Comparison of ENCODE assay signal across 13 cellular contexts in genomic region chr3:171974986-171975837, GRCh38.
DNase-seq lines count a peak whose midpoint lies in the region; ATAC-seq and TF ChIP-seq lines count a peak whose summit lies in the region.
"Had no signal": no experiment of that assay in that cellular context is flagged by ENCODE, and none has a peak within 500 bp of the region (broad histone marks: within the 10 kb centered on the region; RNA-seq: fewer than 3 reads in every experiment).

No MANE protein-coding gene starts in this region.

- no peak overlapping the region for H4K8ac ChIP-seq in trophoblast cell (ENCODE audit: low read depth, low read length)

- TF ChIP-seq POLR2A in testis (IDR thresholded peaks at IDR 0.05) = no peak

- no peak for ATAC-seq in HG02970 (IDR thresholded peaks at IDR 0.05; ENCODE audit: low FRiP score, unreplicated experiment)
- ATAC-seq: HCT116 had no signal

- H3K4ac ChIP-seq in trophoblast cell (ENCODE audit: low read depth, low read length) = no peak overlapping the region

- no peaks in the 10 kb centered on the region for H3K79me2 ChIP-seq in trophoblast cell (ENCODE audit: control insufficient read depth, insufficient read depth, low read length, poor library complexity)

- no peak overlapping the region for H2AFZ ChIP-seq in trophoblast cell (ENCODE audit: insufficient read depth, low read length, poor library complexity)

- no peak overlapping the region for H3K9ac ChIP-seq in trophoblast cell (ENCODE audit: low read length)

- no peak overlapping the region for H2BK12ac ChIP-seq in trophoblast cell (ENCODE audit: low read length)

- intact Hi-C loops in testis (cut with DNase I; ENCODE audit: low total_unique reads) = no loop called here

- no peak overlapping the region for H3K18ac ChIP-seq in trophoblast cell (ENCODE audit: low read length)

- H3K9me3 ChIP-seq in trophoblast cell (ENCODE audit: insufficient read depth, low read depth, low read length) = no peaks in the 10 kb centered on the region
- H3K9me3 ChIP-seq in testis = no peaks in the 10 kb centered on the region

- DNase-seq in EL (peak; percentile 47), NOMO-1 treated with DMSO at 0.1 percent for 48 hours (lab: John Stamatoyannopoulos, UW; ENCODE audit: unreplicated experiment) (peak; percentile 95), fibroblast of mammary gland (ENCODE audit: low read depth) (peak; percentile 39), trophoblast cell (peak; percentile 67 to 87), testis (no peak), NCI-H510A (lab: John Stamatoyannopoulos, UW) (no peak)
- DNase-seq in activated effector memory CD4-positive, alpha-beta T cell treated with anti-CD3 and anti-CD28 coated beads, Interleukin-2, amount 50 U/mL, for 16 hours = no peak
- DNase-seq: activated T-cell treated with anti-CD3 and anti-CD28 coated beads, Interleukin-2, amount 50 U/mL, for 1 hour; CD8-positive, alpha-beta memory T cell; NCI-H2171 treated with DMSO at 0.1 percent for 48 hours; WERI-Rb-1 had no signal

- 100% methylated on average over 1 of the region's 10 CpGs for WGBS in trophoblast cell (ENCODE audit: extremely low coverage, insufficient coverage, insufficient read length)
- WGBS in testis, 2 donors = 61 to 72% methylated on average over 10 of the region's 10 CpGs

- H3K27ac ChIP-seq in trophoblast cell (ENCODE audit: low read depth, low read length) (no peak overlapping the region), testis (no peak overlapping the region)
- H3K27ac ChIP-seq: WERI-Rb-1 had no signal

- H4K91ac ChIP-seq in trophoblast cell (ENCODE audit: low read depth, low read length) = no peak overlapping the region

- H2BK5ac ChIP-seq in trophoblast cell (ENCODE audit: low read depth, low read length, poor library complexity) = no peak overlapping the region

- H3K4me1 ChIP-seq in trophoblast cell (ENCODE audit: control insufficient read depth in 1 of 2, insufficient read depth in 2 of 2, low read length in 2 of 2) = no peaks in the 10 kb centered on the region
- no peaks in the 10 kb centered on the region for H3K4me1 ChIP-seq in testis

- no peak overlapping the region for H2BK120ac ChIP-seq in trophoblast cell (ENCODE audit: insufficient read depth, low read length, poor library complexity)

- H2AK5ac ChIP-seq in trophoblast cell (ENCODE audit: low read length) = no peak overlapping the region

- no peaks in the 10 kb centered on the region for H3K79me1 ChIP-seq in trophoblast cell (ENCODE audit: low read length)

- H3K27me3 ChIP-seq in trophoblast cell (ENCODE audit: insufficient read depth, low read length) (no peaks in the 10 kb centered on the region), testis (no peaks in the 10 kb centered on the region)

- H3K14ac ChIP-seq in trophoblast cell (ENCODE audit: low read length) = no peak overlapping the region

- no peak for TF ChIP-seq CTCF in fibroblast of mammary gland (conservative IDR thresholded peaks at IDR 0.05; ENCODE audit: control insufficient read depth, insufficient read depth, low read depth, low read length)
- TF ChIP-seq CTCF in testis (IDR thresholded peaks at IDR 0.05) = no peak

- no peak overlapping the region for H3K4me2 ChIP-seq in trophoblast cell (ENCODE audit: low read length)

- H3K23ac ChIP-seq in trophoblast cell (ENCODE audit: low read length) = no peak overlapping the region

- H3K4me3 ChIP-seq in fibroblast of mammary gland (ENCODE audit: control insufficient read depth, low read depth, low read length) (no peak overlapping the region), trophoblast cell (ENCODE audit: low read depth, low read length) (no peak overlapping the region), testis (no peak overlapping the region)

- H3K36me3 ChIP-seq in trophoblast cell (ENCODE audit: control insufficient read depth in 1 of 2, insufficient read depth in 2 of 2, low read length in 2 of 2) (no peaks in the 10 kb centered on the region), testis (ENCODE audit: low read depth, missing control alignments) (no peaks in the 10 kb centered on the region)
- H3K36me3 ChIP-seq: WERI-Rb-1 had no signal

- H4K12ac ChIP-seq in trophoblast cell (ENCODE audit: low read depth, low read length) = no peak overlapping the region

Comparison
In these comparisons a context has a peak if more than half of its experiments do, and no peak if none do; other contexts are left out.
1. DNase-seq: peak in EL (single experiment), NOMO-1 treated with DMSO at 0.1 percent for 48 hours (single experiment), fibroblast of mammary gland (single experiment) and trophoblast cell (2 of 2); none in testis (single experiment), NCI-H510A (single experiment) and activated effector memory CD4-positive, alpha-beta T cell treated with anti-CD3 and anti-CD28 coated beads, Interleukin-2, amount 50 U/mL, for 16 hours (single experiment).